Comparison of ENCODE assay signal across 12 cellular contexts in the genomic region with DNA sequence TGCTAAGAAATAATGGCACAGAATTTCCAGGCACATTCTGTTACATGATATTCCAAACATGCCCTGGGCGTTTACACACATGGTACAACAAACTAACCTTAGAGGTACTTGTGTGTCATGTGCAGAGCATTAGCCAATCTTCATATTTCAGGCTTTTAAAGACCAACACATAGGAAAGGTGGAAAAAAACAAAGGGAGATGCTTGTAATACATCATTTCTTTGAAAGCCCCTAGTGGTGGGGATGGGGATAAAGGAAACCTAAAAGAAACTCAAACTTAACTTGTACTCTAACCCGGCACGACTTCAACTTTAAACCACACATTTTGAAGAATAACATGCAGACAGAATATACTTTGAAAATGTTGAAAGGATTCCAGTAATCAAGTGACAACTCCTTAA.
DNase-seq lines count a peak whose midpoint lies in the region; ATAC-seq and TF ChIP-seq lines count a peak whose summit lies in the region.
"Had no signal": no experiment of that assay in that cellular context is flagged by ENCODE, and none has a peak within 500 bp of the region (broad histone marks: within the 10 kb centered on the region; RNA-seq: fewer than 3 reads in every experiment).

No MANE protein-coding gene starts in this region.

- H3K27ac Mint-ChIP-seq in MCF 10A (ENCODE audit: low read depth, unreplicated experiment), result no peak overlapping the region
- H3K27ac Mint-ChIP-seq in immature natural killer cell, result no peak overlapping the region

- POLR2A ChIA-PET in MCF 10A (lab: Yijun Ruan, JAX), result no interaction called here

- H3K36me3 Mint-ChIP-seq in MCF 10A (ENCODE audit: insufficient read depth, unreplicated experiment) (no peaks in the 10 kb centered on the region), immature natural killer cell (no peaks in the 10 kb centered on the region)

- no peaks in the 10 kb centered on the region for H3K36me3 ChIP-seq in breast epithelium
- H3K36me3 ChIP-seq in left ventricle myocardium inferior, result no peaks in the 10 kb centered on the region

- peaks cover 0 to 14% of the 10 kb centered on the region in 2 donors for H3K9me3 ChIP-seq in breast epithelium
- peaks cover 59% of the 10 kb centered on the region for H3K9me3 ChIP-seq in left ventricle myocardium inferior (replicated peaks)
- H3K9me3 ChIP-seq: body of pancreas had no signal

- H3K27me3 Mint-ChIP-seq in MCF 10A (ENCODE audit: insufficient read depth, unreplicated experiment) (peaks cover 49% of the 10 kb centered on the region), immature natural killer cell (ENCODE audit: low read depth in 3 of 3) (peaks cover 0 to 2% (median 0%) of the 10 kb centered on the region in 3 donors)

- H3K27ac ChIP-seq in breast epithelium (no peak overlapping the region), left ventricle myocardium inferior (replicated peaks) (no peak overlapping the region)
- H3K27ac ChIP-seq: body of pancreas had no signal

- TF ChIP-seq POLR2A in breast epithelium (IDR thresholded peaks at IDR 0.05), result no peak

- H3K4me1 Mint-ChIP-seq in MCF 10A (ENCODE audit: insufficient read depth, unreplicated experiment) (no peaks in the 10 kb centered on the region), immature natural killer cell (no peaks in the 10 kb centered on the region)

- H3K9me3 Mint-ChIP-seq in MCF 10A (ENCODE audit: unreplicated experiment), result no peaks in the 10 kb centered on the region
- peaks cover 15 to 72% (median 45%) of the 10 kb centered on the region in 6 donors for H3K9me3 Mint-ChIP-seq in immature natural killer cell

- H3K27me3 ChIP-seq in breast epithelium (no peaks in the 10 kb centered on the region), left ventricle myocardium inferior (ENCODE audit: low read depth) (no peaks in the 10 kb centered on the region)
- H3K27me3 ChIP-seq: body of pancreas had no signal

- no TSS peak for BruUV-seq in MCF 10A (replicated peaks; lab: Mats Ljungman, UMichigan)

- ATAC-seq in GM21390 (IDR thresholded peaks at IDR 0.05; ENCODE audit: unreplicated experiment), result no peak
- ATAC-seq: body of pancreas had no signal

- peak; percentile 29 for TF ChIP-seq CTCF in MCF 10A (IDR thresholded peaks at IDR 0.05; ENCODE audit: unreplicated experiment)
- no peak for TF ChIP-seq CTCF in breast epithelium (IDR thresholded peaks at IDR 0.05)
- TF ChIP-seq CTCF in fibroblast of mammary gland (conservative IDR thresholded peaks at IDR 0.05; ENCODE audit: control insufficient read depth, insufficient read depth, low read depth, low read length), result peak; percentile 18
- TF ChIP-seq CTCF in left ventricle myocardium inferior (IDR thresholded peaks at IDR 0.05; ENCODE audit: borderline replicate concordance), result no peak

- no peak overlapping the region for H3K4me3 Mint-ChIP-seq in MCF 10A (ENCODE audit: unreplicated experiment)
- H3K4me3 Mint-ChIP-seq in immature natural killer cell, result no peak overlapping the region

- peak; percentile 39 for DNase-seq in MCF 10A (ENCODE audit: unreplicated experiment)
- no peak for DNase-seq in breast epithelium (ENCODE audit: low spot score in 2 of 2)
- peak; percentile 9 for DNase-seq in RPMI8226
- peak; percentile 1 for DNase-seq in fibroblast of mammary gland (ENCODE audit: low read depth)
- no peak for DNase-seq in left ventricle myocardium inferior
- DNase-seq in activated T-cell treated with anti-CD3 and anti-CD28 coated beads for 4 hours, result no peak
- no peak for DNase-seq in immature natural killer cell
- DNase-seq: body of pancreas; midbrain; NCI-H1694; stimulated activated naive CD4-positive, alpha-beta T cell had no signal

- CTCF ChIA-PET in MCF 10A (lab: Yijun Ruan, JAX), result interaction anchor here (0.6 to 0.7 kb wide), 2 partner anchors 24 to 1846 kb away, joined by 3 read pairs; no protein-coding TSS in a partner anchor

- H3K4me3 ChIP-seq in breast epithelium, result no peak overlapping the region
- H3K4me3 ChIP-seq in fibroblast of mammary gland (ENCODE audit: control insufficient read depth, low read depth, low read length), result no peak overlapping the region
- H3K4me3 ChIP-seq in left ventricle myocardium inferior, result no peak overlapping the region
- H3K4me3 ChIP-seq: body of pancreas had no signal

- H3K4me1 ChIP-seq in breast epithelium (no peaks in the 10 kb centered on the region), left ventricle myocardium inferior (no peaks in the 10 kb centered on the region)
- H3K4me1 ChIP-seq: body of pancreas had no signal

- intact Hi-C loops in MCF 10A (cut with micrococcal nuclease) (no loop called here), breast epithelium (cut with DNase I; ENCODE audit: low total_unique reads) (no loop called here), left ventricle myocardium inferior (cut with micrococcal nuclease) (no loop called here)

Comparison
In these comparisons a context has a peak if more than half of its experiments do, and no peak if none do; other contexts are left out.
1. DNase-seq: peak in MCF 10A (single experiment), RPMI8226 (single experiment) and fibroblast of mammary gland (single experiment); none in breast epithelium (0 of 2), left ventricle myocardium inferior (single experiment), activated T-cell treated with anti-CD3 and anti-CD28 coated beads for 4 hours (single experiment) and immature natural killer cell (0 of 3).
2. CTCF ChIP-seq: peak in MCF 10A (single experiment) and fibroblast of mammary gland (single experiment); none in breast epithelium (0 of 3) and left ventricle myocardium inferior (single experiment).